ENCODE assay signal across 8 cellular contexts in genomic region chr11:102347526-102348331, GRCh38. TPM values are rescaled to one million over a fixed set of nuclear protein-coding genes. Genes with fewer than 3 reads are reported as not detected.
DNase-seq lines count a peak whose midpoint lies in the region; ATAC-seq, FAIRE-seq and TF ChIP-seq lines count a peak whose summit lies in the region.

No MANE protein-coding gene starts in this region.

- H3K9ac ChIP-seq in OCI-LY1 (ENCODE audit: low read length) = peak overlapping the region; percentile 98

- peak overlapping the region; percentile 35 for H2AFZ ChIP-seq in ACC112 (ENCODE audit: low read length, unreplicated experiment)
- no peak overlapping the region for H2AFZ ChIP-seq in OCI-LY1 (ENCODE audit: low read length)

- H3K27ac Mint-ChIP-seq in stimulated activated naive CD8-positive, alpha-beta T cell treated with anti-CD3 and anti-CD28 coated beads, Interleukin-15, amount 100 ng/mL, for 72 hours = peak overlapping the region; percentile 98 to 99

- H3K4me3 ChIP-seq in ACC112 (ENCODE audit: low read depth, low read length) (peak overlapping the region; percentile 98), GM12875 (ENCODE audit: low read depth, low read length) (peak overlapping the region; percentile 79), OCI-LY1 (ENCODE audit: low read depth, low read length, poor library complexity, severe bottlenecking) (peak overlapping the region; percentile 82), bronchial epithelial cell (ENCODE audit: low read depth, low read length) (peak overlapping the region; percentile 52)

- no peaks in the 10 kb centered on the region for H3K9me3 Mint-ChIP-seq in stimulated activated naive CD8-positive, alpha-beta T cell treated with anti-CD3 and anti-CD28 coated beads, Interleukin-15, amount 100 ng/mL, for 72 hours

- TF ChIP-seq CTCF in GM12875 (IDR thresholded peaks at IDR 0.05; ENCODE audit: borderline replicate concordance, insufficient read depth, low read depth, low read length) (no peak), OCI-LY1 (IDR thresholded peaks at IDR 0.05; ENCODE audit: low read length) (no peak), bronchial epithelial cell (IDR thresholded peaks at IDR 0.05; ENCODE audit: insufficient read depth, low read length, severe bottlenecking) (no peak)

- H3K36me3 ChIP-seq in ACC112 (ENCODE audit: insufficient read depth, low read length) (peaks cover 23% of the 10 kb centered on the region), OCI-LY1 (ENCODE audit: insufficient read depth, low read length) (peaks cover 21% of the 10 kb centered on the region), bronchial epithelial cell (ENCODE audit: control insufficient read depth, insufficient read depth, low read length) (peaks cover 5% of the 10 kb centered on the region)

- H3K9me3 ChIP-seq in OCI-LY1 (ENCODE audit: low read length) = no peaks in the 10 kb centered on the region

- H3K4me3 Mint-ChIP-seq in stimulated activated naive CD8-positive, alpha-beta T cell treated with anti-CD3 and anti-CD28 coated beads, Interleukin-15, amount 100 ng/mL, for 72 hours = peak overlapping the region; percentile 86 to 97

- H4K20me1 ChIP-seq in OCI-LY1 (ENCODE audit: insufficient read depth, low read length) = no peaks in the 10 kb centered on the region

- ATAC-seq in HG02885 (IDR thresholded peaks at IDR 0.05; ENCODE audit: poor library complexity, unreplicated experiment) (peak; percentile 14), HG03565 (IDR thresholded peaks at IDR 0.05; ENCODE audit: unreplicated experiment) (no peak)
- peak; percentile 15 for ATAC-seq in stimulated activated naive CD8-positive, alpha-beta T cell treated with anti-CD3 and anti-CD28 coated beads, Interleukin-15, amount 100 ng/mL, for 72 hours

- H3K27me3 ChIP-seq in ACC112 (ENCODE audit: insufficient read depth, low read length) (no peaks in the 10 kb centered on the region), OCI-LY1 (ENCODE audit: insufficient read depth, low read length) (no peaks in the 10 kb centered on the region), bronchial epithelial cell (ENCODE audit: control insufficient read depth, insufficient read depth, low read length) (no peaks in the 10 kb centered on the region)

- H3K27ac ChIP-seq in ACC112 (ENCODE audit: low read depth, low read length) (peak overlapping the region; percentile 98), OCI-LY1 (ENCODE audit: low read depth, low read length, poor library complexity, severe bottlenecking) (peak overlapping the region; percentile 87)

- H3K27me3 Mint-ChIP-seq in stimulated activated naive CD8-positive, alpha-beta T cell treated with anti-CD3 and anti-CD28 coated beads, Interleukin-15, amount 100 ng/mL, for 72 hours = no peaks in the 10 kb centered on the region

- DNase-seq in bronchial epithelial cell (ENCODE audit: low read depth) (peak; percentile 44), kidney glomerular epithelial cell (lab: John Stamatoyannopoulos, UW) (peak; percentile 31)
- peak in 1 of 2 donors; percentile 21 for DNase-seq in stimulated activated naive CD8-positive, alpha-beta T cell treated with anti-CD3 and anti-CD28 coated beads, Interleukin-15, amount 100 ng/mL, for 72 hours

- H3K4me2 ChIP-seq in OCI-LY1 (ENCODE audit: low read length) = peak overlapping the region; percentile 72

- H3K4me1 Mint-ChIP-seq in stimulated activated naive CD8-positive, alpha-beta T cell treated with anti-CD3 and anti-CD28 coated beads, Interleukin-15, amount 100 ng/mL, for 72 hours = peaks cover 55% of the 10 kb centered on the region

- H3K4me1 ChIP-seq in ACC112 (ENCODE audit: control insufficient read depth, insufficient read depth, low read length, unreplicated experiment) = peaks cover 40% of the 10 kb centered on the region
- H3K4me1 ChIP-seq in OCI-LY1 (ENCODE audit: insufficient read depth, low read length, severe bottlenecking) = peaks cover 45% of the 10 kb centered on the region

- H3K9me2 ChIP-seq in OCI-LY1 (ENCODE audit: low read depth, low read length) = no peaks in the 10 kb centered on the region

- H3K79me2 ChIP-seq in ACC112 (ENCODE audit: control insufficient read depth, insufficient read depth, low read length, unreplicated experiment) = peaks cover 56% of the 10 kb centered on the region
- H3K79me2 ChIP-seq in OCI-LY1 (ENCODE audit: insufficient read depth, low read length) = peaks cover 40% of the 10 kb centered on the region

- FAIRE-seq in bronchial epithelial cell (lab: Jason Lieb, UNC) = no peak

- no peaks in the 10 kb centered on the region; the same call in 1 of the 2 replicates for H3F3A ChIP-seq in OCI-LY1 (ENCODE audit: insufficient read depth, low read length)

RNA-seq across cellular contexts. Expression of gene BIRC2, which starts 0.7 kb away (rescaled TPM):
- 56.6 and 58.8 TPM in 2 replicates for total RNA-seq in bronchial epithelial cell

RNA-seq across cellular contexts. Expression of gene BIRC3, which starts 30.4 kb away (rescaled TPM):
- total RNA-seq in bronchial epithelial cell = 1.3 and 1.4 TPM in 2 replicates
